8 cellular contexts compared by ENCODE assay signal in genomic region chr22:20606041-20606783, GRCh38.
DNase-seq lines count a peak whose midpoint lies in the region; TF ChIP-seq lines count a peak whose summit lies in the region.

No MANE protein-coding gene starts in this region.

- CTCF ChIA-PET in AG04450 (lab: Charles Lee): interaction anchor here (0.6 to 1.0 kb wide), 3 partner anchors 9 to 103 kb away, joined by 3 to 4 read pairs (median 3); no protein-coding TSS in a partner anchor

- H2BK15ac ChIP-seq in mesenchymal stem cell (ENCODE audit: low read depth, poor library complexity, severe bottlenecking): no peak overlapping the region

- no peak overlapping the region for H2BK120ac ChIP-seq in mesenchymal stem cell (ENCODE audit: low read depth, low read length)

- H3K4me3 ChIP-seq in AG04450 (ENCODE audit: low read depth, low read length) (no peak overlapping the region), mesenchymal stem cell (ENCODE audit: insufficient read depth in 1 of 2, low read depth in 1 of 2, low read length in 2 of 2) (no peak overlapping the region)

- no peak overlapping the region for H4K91ac ChIP-seq in mesenchymal stem cell (ENCODE audit: low read length)

- H2AFZ ChIP-seq in mesenchymal stem cell (ENCODE audit: low read depth, low read length): no peak overlapping the region

- H3K4me2 ChIP-seq in mesenchymal stem cell (ENCODE audit: low read length, poor library complexity, severe bottlenecking): no peak overlapping the region

- H3K27me3 ChIP-seq in AG04450 (ENCODE audit: control insufficient read depth, insufficient read depth, low read length) (peaks cover 38% of the 10 kb centered on the region), mesenchymal stem cell (ENCODE audit: control insufficient read depth in 1 of 2, insufficient read depth in 1 of 2, low read length in 2 of 2) (peaks cover 33 to 71% of the 10 kb centered on the region in 2 experiments)

- H3K79me1 ChIP-seq in mesenchymal stem cell (replicated peaks; ENCODE audit: low read length, poor library complexity, severe bottlenecking): no peaks in the 10 kb centered on the region

- H3K4me1 ChIP-seq in mesenchymal stem cell (ENCODE audit: control insufficient read depth, insufficient read depth, low read depth, low read length): peaks cover 16% of the 10 kb centered on the region

- H3K9ac ChIP-seq in mesenchymal stem cell (ENCODE audit: low read length): no peak overlapping the region

- H3K27ac ChIP-seq in AG04450 (ENCODE audit: low read depth, low read length): no peak overlapping the region
- H3K27ac ChIP-seq in mesenchymal stem cell (ENCODE audit: low read length, poor library complexity, severe bottlenecking): no peak overlapping the region

- no peaks in the 10 kb centered on the region; the same call in 1 of the 2 replicates for H3K9me3 ChIP-seq in AG04450 (ENCODE audit: control insufficient read depth, insufficient read depth, low read length)
- no peaks in the 10 kb centered on the region for H3K9me3 ChIP-seq in mesenchymal stem cell (ENCODE audit: control insufficient read depth, low read length)

- DNase-seq in AG04450 (ENCODE audit: low read depth, low spot score) (peak; percentile 21), GM19240 (ENCODE audit: insufficient read length, low spot score) (peak; percentile 48), NCI-H226 (peak; percentile 31), dermis blood vessel endothelial cell (peak; percentile 83), mesenchymal stem cell (peak; percentile 66), T1000 (lab: John Stamatoyannopoulos, UW) (no peak)
- DNase-seq in activated CD4-positive, alpha-beta T cell treated with anti-CD3 and anti-CD28 coated beads for 24 hours (ENCODE audit: low read depth in 2 of 2): peak; percentile 46 to 50
- DNase-seq in stimulated activated CD8-positive, alpha-beta memory T cell treated with anti-CD3 and anti-CD28 coated beads, Interleukin-4, amount 100 ng/mL, for 48 hours: peak; percentile 80

- no peak overlapping the region for H2BK5ac ChIP-seq in mesenchymal stem cell (ENCODE audit: low read depth, low read length, poor library complexity, severe bottlenecking)

- WGBS in mesenchymal stem cell: 41% methylated on average over 13 of the region's 13 CpGs

- no peak overlapping the region for H3K18ac ChIP-seq in mesenchymal stem cell (ENCODE audit: low read depth in 1 of 2, low read length in 2 of 2)

- no peak overlapping the region for H3K14ac ChIP-seq in mesenchymal stem cell (ENCODE audit: low read length in 2 of 2)

- peak; percentile 80 for TF ChIP-seq CTCF in AG04450 (IDR thresholded peaks at IDR 0.05; ENCODE audit: low read depth, low read length)

- no peak overlapping the region for H3K4ac ChIP-seq in mesenchymal stem cell (ENCODE audit: low read depth in 1 of 2, low read length in 2 of 2)

- POLR2A ChIA-PET in AG04450 (lab: Yijun Ruan, JAX): no interaction called here

- H2BK12ac ChIP-seq in mesenchymal stem cell (ENCODE audit: low read length in 2 of 2): no peak overlapping the region

- no peak overlapping the region for H3K23ac ChIP-seq in mesenchymal stem cell (ENCODE audit: low read length in 2 of 2)

- H2AK5ac ChIP-seq in mesenchymal stem cell (ENCODE audit: low read length, severe bottlenecking): no peak overlapping the region

- H3K36me3 ChIP-seq in mesenchymal stem cell (ENCODE audit: control insufficient read depth in 1 of 2, insufficient read depth in 2 of 2, low read depth in 1 of 2, low read length in 2 of 2): no peaks in the 10 kb centered on the region

- H4K8ac ChIP-seq in mesenchymal stem cell (ENCODE audit: low read length): no peak overlapping the region
